ENCODE assay signal across 9 cellular contexts in the genomic region with DNA sequence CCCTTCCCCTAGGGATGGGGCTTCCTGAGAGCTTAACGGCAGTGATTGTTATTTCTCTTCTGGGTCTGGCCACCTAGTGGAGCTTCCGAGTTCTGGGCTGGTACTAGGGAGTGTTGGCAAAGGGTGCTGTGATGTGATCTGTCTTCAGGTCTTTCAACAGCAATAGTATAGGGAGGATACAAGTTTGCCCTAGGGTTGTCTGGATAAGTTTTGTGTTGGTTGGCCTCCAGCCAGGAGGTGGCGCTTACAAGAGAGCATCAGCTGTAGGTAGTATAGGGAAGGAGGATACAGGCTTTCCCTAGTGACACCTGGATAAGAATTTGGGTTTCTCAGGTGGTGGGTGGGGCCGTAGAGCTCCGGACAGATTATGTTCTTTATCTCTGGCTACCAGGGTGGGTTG. TPM values are rescaled to one million over a fixed set of nuclear protein-coding genes. Genes with fewer than 3 reads are reported as not detected.
A peak's percentile ranks its signal among the peaks of the same experiment; 100 is the strongest.
DNase-seq lines count a peak whose midpoint lies in the region; ATAC-seq, FAIRE-seq and TF ChIP-seq lines count a peak whose summit lies in the region.
"Had no signal": no experiment of that assay in that cellular context is flagged by ENCODE, and none has a peak within 500 bp of the region (broad histone marks: within the 10 kb centered on the region; RNA-seq: fewer than 3 reads in every experiment).

No MANE protein-coding gene starts in this region.

- no TSS peak for BruUV-seq in GM12878 (replicated peaks; lab: Mats Ljungman, UMichigan)

- WGBS in A549 (ENCODE audit: missing lambda C conversion rate) = 60% methylated on average over 5 of the region's 5 CpGs
- WGBS in GM12878 (ENCODE audit: insufficient coverage, insufficient replicate concordance, low lambda C conversion rate, missing lambda C conversion rate) = 56% methylated on average over 5 of the region's 5 CpGs

- CTCF ChIA-PET in A549 (lab: Yijun Ruan, JAX) (interaction anchor here (1.0 to 4.0 kb wide), 4 partner anchors 11 to 560 kb away, joined by 3 to 23 read pairs (median 4); no protein-coding TSS in a partner anchor), GM12878 (lab: Yijun Ruan, JAX) (interaction anchor here (0.7 to 5.8 kb wide), 29 partner anchors 10 to 574 kb away, joined by 3 to 72 read pairs (median 5); no protein-coding TSS in a partner anchor)

- no peak overlapping the region for H3K9ac ChIP-seq in GM12878 (ENCODE audit: control insufficient read depth, insufficient read depth, low read length)

- TF ChIP-seq RAD21 in A549 (conservative IDR thresholded peaks at IDR 0.05 in 1 of 2, IDR thresholded peaks at IDR 0.05 in 1 of 2) (no peak), GM12878 (IDR thresholded peaks at IDR 0.05; ENCODE audit: insufficient read depth, low read depth, low read length) (peak; percentile 54; the same call in 1 of the 2 replicates)

- SMC1A ChIA-PET in GM12878 (lab: Charles Lee; ENCODE audit: uncharacterized antibody, unreplicated experiment) = interaction anchor here (0.7 to 4.2 kb wide), 32 partner anchors 11 to 798 kb away, joined by 3 to 66 read pairs (median 6); no protein-coding TSS in a partner anchor

- H3K36me3 ChIP-seq in GM12878 (ENCODE audit: control insufficient read depth in 2 of 2, insufficient read depth in 2 of 2, low read length in 1 of 2) = no peaks in the 10 kb centered on the region

- peak in 1 of 2 experiments; percentile 16 for DNase-seq in A549 (ENCODE audit: low read depth in 1 of 2, low spot score in 1 of 2)
- DNase-seq in GM12878 (ENCODE audit: low read depth, low spot score) = no peak
- DNase-seq in activated gamma-delta T cell (lab: John Stamatoyannopoulos, UW) = no peak
- DNase-seq in frontal cortex (ENCODE audit: low spot score in 2 of 2) = no peak
- no peak for DNase-seq in T-helper 2 cell
- DNase-seq in GM12892 (ENCODE audit: insufficient read length) = no peak

- no peak for FAIRE-seq in A549 (lab: Jason Lieb, UNC)
- peak; percentile 52 for FAIRE-seq in GM12878 (lab: Jason Lieb, UNC)
- FAIRE-seq in frontal cortex (lab: Jason Lieb, UNC) = no peak
- no peak for FAIRE-seq in GM12892 (lab: Jason Lieb, UNC)
- FAIRE-seq: G401.6 had no signal

- intact Hi-C loops in GM12878 (cut with micrococcal nuclease; ENCODE audit: unreplicated experiment) = loop anchor here (1.0 to 2.0 kb wide), 2 partner anchors 10 to 44 kb away; no protein-coding TSS in a partner anchor

- RAD21 ChIA-PET in GM12878 (lab: Charles Lee; ENCODE audit: unreplicated experiment) = interaction anchor here (0.8 to 4.6 kb wide), 22 partner anchors 9 to 201 kb away, joined by 3 to 48 read pairs (median 4); no protein-coding TSS in a partner anchor

- TF ChIP-seq CTCF in A549 (IDR thresholded peaks at IDR 0.05) = no peak
- TF ChIP-seq CTCF in GM12878 (IDR thresholded peaks at IDR 0.05 in 2 of 3, conservative IDR thresholded peaks at IDR 0.05 in 1 of 3; ENCODE audit: control insufficient read depth in 2 of 3, extremely low read depth in 1 of 3, insufficient read depth in 1 of 3, low read depth in 3 of 3, low read length in 3 of 3) = peak; percentile 16 to 42 (median 39); a peak in 3 of 6 replicates

- TF ChIP-seq EP300 in A549 (IDR thresholded peaks at IDR 0.05) (no peak), GM12878 (IDR thresholded peaks at IDR 0.05; ENCODE audit: borderline replicate concordance in 1 of 2, control insufficient read depth in 1 of 2, low read depth in 2 of 2, low read length in 2 of 2) (no peak)

- POLR2A ChIA-PET in A549 (lab: Yijun Ruan, JAX) (no interaction called here), GM12878 (lab: Charles Lee) (interaction anchor here (0.5 to 2.8 kb wide), 11 partner anchors 8 to 380 kb away, joined by 3 to 13 read pairs (median 4); no protein-coding TSS in a partner anchor)

- H3K27me3 ChIP-seq in GM12878 (replicated peaks in 1 of 2; ENCODE audit: control insufficient read depth in 2 of 2, insufficient read depth in 2 of 2, low read length in 1 of 2) = no peaks in the 10 kb centered on the region

- peak; percentile 39 to 68; a peak in 3 of 6 replicates for ATAC-seq in A549
- peak; percentile 66 for ATAC-seq in GM18907 (IDR thresholded peaks at IDR 0.05; ENCODE audit: unreplicated experiment)
- peak; percentile 40 for ATAC-seq in HG03135 (IDR thresholded peaks at IDR 0.05; ENCODE audit: unreplicated experiment)
- peak; percentile 83 for ATAC-seq in GM12878

- peak overlapping the region; percentile 46 for H2AFZ ChIP-seq in GM12878 (ENCODE audit: control insufficient read depth, low read depth, low read length)

- no peak overlapping the region for H3K4me3 ChIP-seq in A549
- no peak overlapping the region for H3K4me3 ChIP-seq in GM12878

- no peak overlapping the region for H3K27ac ChIP-seq in A549
- H3K27ac ChIP-seq in GM12878 (ENCODE audit: control insufficient read depth, insufficient read depth) = peak overlapping the region; percentile 80

- H3K4me2 ChIP-seq in A549 (no peak overlapping the region), GM12878 (ENCODE audit: control insufficient read depth, insufficient read depth) (0 out of 2 replicates have a peak overlapping the region, but pooled peaks have one; percentile 7)

- H3K9me3 ChIP-seq in A549 (no peaks in the 10 kb centered on the region), GM12878 (replicated peaks; ENCODE audit: control insufficient read depth, insufficient read depth, low read length) (no peaks in the 10 kb centered on the region; the same call in 1 of the 3 replicates)

- TF ChIP-seq POLR2A in A549 (IDR thresholded peaks at IDR 0.05; ENCODE audit: low read length) (no peak), GM12878 (IDR thresholded peaks at IDR 0.05; ENCODE audit: low read depth, low read length) (no peak), GM12892 (IDR thresholded peaks at IDR 0.05; ENCODE audit: low read depth, low read length) (no peak)

- H4K20me1 ChIP-seq in GM12878 (ENCODE audit: control insufficient read depth, insufficient read depth) = no peaks in the 10 kb centered on the region

- H3K79me2 ChIP-seq in GM12878 (ENCODE audit: control insufficient read depth, insufficient read depth, low read length) = no peaks in the 10 kb centered on the region

- in situ Hi-C loops in GM12878 (cut with MboI) = loop anchor here (25.0 kb wide), 1 partner anchor 1150 kb away; no protein-coding TSS in a partner anchor

- H3K4me1 ChIP-seq in A549 = no peaks in the 10 kb centered on the region
- H3K4me1 ChIP-seq in GM12878 (ENCODE audit: control insufficient read depth, insufficient read depth, low read length) = peaks cover 7% of the 10 kb centered on the region; the same call in 1 of the 2 replicates

TF ChIP-seq in A549, 52 proteins besides CTCF, POLR2A, EP300 and RAD21 (continues in another document):
- TF ChIP-seq MAZ (IDR thresholded peaks at IDR 0.05; ENCODE audit: borderline replicate concordance, low read depth, low read length) = no peak
- TF ChIP-seq ZNF302 (CRISPR knock-in tag; IDR thresholded peaks at IDR 0.05) = no peak
- no peak for TF ChIP-seq HDAC2 (IDR thresholded peaks at IDR 0.05)
- TF ChIP-seq EHF (CRISPR knock-in tag; IDR thresholded peaks at IDR 0.05) = no peak
- TF ChIP-seq RFX5 (IDR thresholded peaks at IDR 0.05) = no peak
- no peak for TF ChIP-seq ZC3H11A (IDR thresholded peaks at IDR 0.05)
- no peak for TF ChIP-seq NPAS2 (CRISPR knock-in tag; IDR thresholded peaks at IDR 0.05; ENCODE audit: borderline replicate concordance)
- no peak for TF ChIP-seq CBX2 (IDR thresholded peaks at IDR 0.05; ENCODE audit: borderline replicate concordance, low read depth)
- no peak for TF ChIP-seq ZFP36 (IDR thresholded peaks at IDR 0.05; ENCODE audit: borderline replicate concordance, partially characterized antibody)
- no peak for TF ChIP-seq BHLHE40 (IDR thresholded peaks at IDR 0.05; ENCODE audit: low read depth, low read length)
- no peak for TF ChIP-seq JUNB (IDR thresholded peaks at IDR 0.05)

TF ChIP-seq in GM12878, 131 proteins besides CTCF, POLR2A, EP300 and RAD21:
- TF ChIP-seq EED (IDR thresholded peaks at IDR 0.05; ENCODE audit: low read depth) (0 out of 2 replicates have a peak, but pooled peaks have one; percentile 5), SUPT20H (IDR thresholded peaks at IDR 0.05; ENCODE audit: borderline replicate concordance, control insufficient read depth, low read depth, low read length) (no peak)

RNA-seq across cellular contexts. Expression of a gene that starts 19.2 kb away (rescaled TPM):
- polyA plus RNA-seq in A549 (2011; rRNA removed) = 28.0 and 30.3 TPM in 2 replicates
- polyA plus RNA-seq in A549 (2012; cell fraction: cytosol; rRNA removed) = 19.1 and 22.4 TPM in 2 replicates
- polyA plus RNA-seq in A549 (2012; cell fraction: nucleus; rRNA removed) = 25.7 and 29.2 TPM in 2 replicates
- polyA plus RNA-seq in A549 (2017; fragmentation: RNase III; extraction: RNeasy Plus Mini Kit Qiagen cat#74134 plus additional on column Dnase treatment) = 20.8 to 25.7 TPM (median 22.1 TPM) in 3 replicates
- polyA minus RNA-seq in A549 (2011; rRNA and poly(A)+ RNA removed) = 9.8 and 15.9 TPM in 2 replicates
- total RNA-seq in GM12878 (2013; cell fraction: nucleolus; rRNA removed) = 67.1 and 69.2 TPM in 2 replicates
- 71.8 and 75.9 TPM in 2 replicates for total RNA-seq in GM12878 (2014; rRNA removed)
- 51.0 and 53.2 TPM in 2 replicates for total RNA-seq in GM12878 (2014; rRNA removed; fragmentation: Illumina TruSeq; extraction: Trizol)
- total RNA-seq in GM12878 (2021) = 69.4 and 72.6 TPM in 2 replicates
- 31.0 TPM for polyA plus RNA-seq in GM12878 (2011; ENCODE audit: low read depth)
- polyA plus RNA-seq in GM12878 (2011; rRNA removed) = 65.8 and 67.0 TPM in 2 replicates
- polyA plus RNA-seq in GM12878 (2011; cell fraction: cytosol; rRNA removed) = 37.8 and 41.4 TPM in 2 replicates
- 79.0 and 107 TPM in 2 replicates for polyA plus RNA-seq in GM12878 (2011; cell fraction: nucleus; rRNA removed)
- 44.9 and 69.6 TPM in 2 replicates for polyA plus RNA-seq in GM12878 (2012)
- 61.8 and 63.7 TPM in 2 replicates for polyA plus RNA-seq in GM12878 (2014; fragmentation: Illumina TruSeq; extraction: Trizol)
- 10 to 100 TPM; 40.7 to 45.8 TPM for polyA plus RNA-seq in GM12878 (2014; fragmentation: Nextera tagmentation; extraction: Ambion mirVana)
- polyA plus RNA-seq in GM12878 (2014; rRNA removed) = 66.4 and 78.0 TPM in 2 replicates
- polyA plus RNA-seq in GM12878 (2016; fragmentation: Nextera tagmentation; extraction: Ambion mirVana) = 10 to 100 TPM; 63.3 to 67.6 TPM
- polyA minus RNA-seq in GM12878 (2011; rRNA and poly(A)+ RNA removed) = 31.7 and 38.3 TPM in 2 replicates
- polyA minus RNA-seq in GM12878 (2011; cell fraction: cytosol; rRNA and poly(A)+ RNA removed) = 13.1 and 19.1 TPM in 2 replicates
- polyA minus RNA-seq in GM12878 (2011; cell fraction: nucleus; rRNA and poly(A)+ RNA removed) = 23.1 and 39.6 TPM in 2 replicates
- 17.1 TPM for total RNA-seq in frontal cortex
- polyA plus RNA-seq in GM12892 (2012; ENCODE audit: missing spikeins) = 91.8 TPM
